Comparison of ENCODE assay signal across 1 cellular context in the genomic region with DNA sequence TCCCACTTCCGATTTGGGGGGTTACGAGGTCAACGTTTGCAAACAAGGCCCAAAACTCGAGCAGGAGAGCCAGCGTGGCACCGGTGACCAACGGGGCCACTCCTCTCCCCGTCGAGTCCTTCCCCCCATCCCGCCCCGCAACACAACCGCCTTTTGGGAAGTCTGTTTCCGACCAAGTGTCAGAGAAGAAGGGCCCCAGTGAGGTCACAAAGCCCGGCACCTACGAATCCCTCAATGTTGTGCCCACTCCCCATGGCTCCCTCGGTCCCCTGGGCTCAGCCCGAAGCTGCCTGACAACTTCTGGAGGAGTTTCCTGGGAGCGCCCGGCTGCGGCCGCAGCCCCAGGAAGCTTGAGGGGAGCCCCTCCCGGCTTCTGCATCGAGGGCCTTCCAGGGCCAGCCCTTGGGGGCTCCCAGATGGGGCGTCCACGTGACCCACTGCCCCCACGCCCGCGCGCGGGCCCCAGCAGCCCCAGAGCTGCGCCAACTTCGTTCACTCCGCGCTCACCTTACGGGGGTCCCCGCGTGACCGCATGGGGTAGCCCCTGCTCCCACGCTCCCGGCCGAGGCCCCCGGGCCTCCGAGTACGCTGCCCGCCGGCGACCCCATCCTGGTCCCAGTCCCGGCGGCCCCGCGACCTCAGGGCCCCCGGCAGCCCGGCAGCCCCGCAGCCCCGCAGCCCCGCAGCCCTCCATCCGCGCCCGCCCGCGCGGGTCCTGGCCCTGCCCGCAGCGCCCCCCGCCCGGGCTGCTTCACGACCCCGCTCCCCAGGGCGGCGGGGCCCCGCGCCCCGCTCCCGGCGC.
TF ChIP-seq lines count a peak whose summit lies in the region.

No MANE protein-coding gene starts in this region.

TF ChIP-seq in K562, 482 proteins besides CTCF, POLR2A, EP300 and RAD21 (continued from another document and continues in another):
- TF ChIP-seq, protein P1, sequence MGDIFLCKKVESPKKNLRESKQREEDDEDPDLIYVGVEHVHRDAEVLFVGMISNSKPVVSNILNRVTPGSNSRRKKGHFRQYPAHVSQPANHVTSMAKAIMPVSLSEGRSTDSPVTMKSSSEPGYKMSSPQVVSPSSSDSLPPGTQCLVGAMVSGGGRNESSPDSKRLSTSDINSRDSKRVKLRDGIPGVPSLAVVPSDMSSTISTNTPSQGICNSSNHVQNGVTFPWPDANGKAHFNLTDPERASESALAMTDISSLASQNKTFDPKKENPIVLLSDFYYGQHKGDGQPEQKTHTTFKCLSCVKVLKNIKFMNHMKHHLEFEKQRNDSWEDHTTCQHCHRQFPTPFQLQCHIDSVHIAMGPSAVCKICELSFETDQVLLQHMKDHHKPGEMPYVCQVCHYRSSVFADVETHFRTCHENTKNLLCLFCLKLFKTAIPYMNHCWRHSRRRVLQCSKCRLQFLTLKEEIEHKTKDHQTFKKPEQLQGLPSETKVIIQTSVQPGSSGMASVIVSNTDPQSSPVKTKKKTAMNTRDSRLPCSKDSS (IDR thresholded peaks at IDR 0.05; ENCODE audit: low read depth, partially characterized antibody), result no peak
- TF ChIP-seq ETV6 (IDR thresholded peaks at IDR 0.05; ENCODE audit: borderline replicate concordance in 1 of 2, low read depth in 2 of 2, low read length in 1 of 2), result no peak
- no peak for TF ChIP-seq ETV6 (CRISPR knock-in tag; IDR thresholded peaks at IDR 0.05; ENCODE audit: borderline replicate concordance)
- TF ChIP-seq, protein P2, sequence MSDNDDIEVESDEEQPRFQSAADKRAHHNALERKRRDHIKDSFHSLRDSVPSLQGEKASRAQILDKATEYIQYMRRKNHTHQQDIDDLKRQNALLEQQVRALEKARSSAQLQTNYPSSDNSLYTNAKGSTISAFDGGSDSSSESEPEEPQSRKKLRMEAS (CRISPR knock-in tag; IDR thresholded peaks at IDR 0.05), result peak; percentile 26; the same call in 1 of the 2 replicates
- no peak for TF ChIP-seq ZNF253 (CRISPR knock-in tag; conservative IDR thresholded peaks at IDR 0.05)
- TF ChIP-seq, protein P3, sequence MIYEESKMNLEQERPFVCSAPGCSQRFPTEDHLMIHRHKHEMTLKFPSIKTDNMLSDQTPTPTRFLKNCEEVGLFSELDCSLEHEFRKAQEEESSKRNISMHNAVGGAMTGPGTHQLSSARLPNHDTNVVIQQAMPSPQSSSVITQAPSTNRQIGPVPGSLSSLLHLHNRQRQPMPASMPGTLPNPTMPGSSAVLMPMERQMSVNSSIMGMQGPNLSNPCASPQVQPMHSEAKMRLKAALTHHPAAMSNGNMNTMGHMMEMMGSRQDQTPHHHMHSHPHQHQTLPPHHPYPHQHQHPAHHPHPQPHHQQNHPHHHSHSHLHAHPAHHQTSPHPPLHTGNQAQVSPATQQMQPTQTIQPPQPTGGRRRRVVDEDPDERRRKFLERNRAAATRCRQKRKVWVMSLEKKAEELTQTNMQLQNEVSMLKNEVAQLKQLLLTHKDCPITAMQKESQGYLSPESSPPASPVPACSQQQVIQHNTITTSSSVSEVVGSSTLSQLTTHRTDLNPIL (CRISPR knock-in tag; IDR thresholded peaks at IDR 0.05), result no peak
- no peak for TF ChIP-seq DIDO1 (tag; IDR thresholded peaks at IDR 0.05; ENCODE audit: low read depth)
- TF ChIP-seq, protein P4, sequence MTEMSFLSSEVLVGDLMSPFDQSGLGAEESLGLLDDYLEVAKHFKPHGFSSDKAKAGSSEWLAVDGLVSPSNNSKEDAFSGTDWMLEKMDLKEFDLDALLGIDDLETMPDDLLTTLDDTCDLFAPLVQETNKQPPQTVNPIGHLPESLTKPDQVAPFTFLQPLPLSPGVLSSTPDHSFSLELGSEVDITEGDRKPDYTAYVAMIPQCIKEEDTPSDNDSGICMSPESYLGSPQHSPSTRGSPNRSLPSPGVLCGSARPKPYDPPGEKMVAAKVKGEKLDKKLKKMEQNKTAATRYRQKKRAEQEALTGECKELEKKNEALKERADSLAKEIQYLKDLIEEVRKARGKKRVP (CRISPR knock-in tag; IDR thresholded peaks at IDR 0.05), result no peak
- TF ChIP-seq SIN3B (IDR thresholded peaks at IDR 0.05; ENCODE audit: low read depth), result no peak
- TF ChIP-seq FOXK1 (CRISPR knock-in tag; IDR thresholded peaks at IDR 0.05; ENCODE audit: borderline replicate concordance), result 0 out of 2 replicates have a peak, but pooled peaks have one; percentile 36
- no peak for TF ChIP-seq GATAD2A (IDR thresholded peaks at IDR 0.05)
- no peak for TF ChIP-seq CBX3 (IDR thresholded peaks at IDR 0.05; ENCODE audit: borderline replicate concordance in 1 of 2, low read length in 2 of 2)
- TF ChIP-seq, protein P5, sequence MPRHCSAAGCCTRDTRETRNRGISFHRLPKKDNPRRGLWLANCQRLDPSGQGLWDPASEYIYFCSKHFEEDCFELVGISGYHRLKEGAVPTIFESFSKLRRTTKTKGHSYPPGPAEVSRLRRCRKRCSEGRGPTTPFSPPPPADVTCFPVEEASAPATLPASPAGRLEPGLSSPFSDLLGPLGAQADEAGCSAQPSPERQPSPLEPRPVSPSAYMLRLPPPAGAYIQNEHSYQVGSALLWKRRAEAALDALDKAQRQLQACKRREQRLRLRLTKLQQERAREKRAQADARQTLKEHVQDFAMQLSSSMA (CRISPR knock-in tag; IDR thresholded peaks at IDR 0.05), result no peak
- no peak for TF ChIP-seq ZNF239 (CRISPR knock-in tag; IDR thresholded peaks at IDR 0.05)
- TF ChIP-seq, protein P6, sequence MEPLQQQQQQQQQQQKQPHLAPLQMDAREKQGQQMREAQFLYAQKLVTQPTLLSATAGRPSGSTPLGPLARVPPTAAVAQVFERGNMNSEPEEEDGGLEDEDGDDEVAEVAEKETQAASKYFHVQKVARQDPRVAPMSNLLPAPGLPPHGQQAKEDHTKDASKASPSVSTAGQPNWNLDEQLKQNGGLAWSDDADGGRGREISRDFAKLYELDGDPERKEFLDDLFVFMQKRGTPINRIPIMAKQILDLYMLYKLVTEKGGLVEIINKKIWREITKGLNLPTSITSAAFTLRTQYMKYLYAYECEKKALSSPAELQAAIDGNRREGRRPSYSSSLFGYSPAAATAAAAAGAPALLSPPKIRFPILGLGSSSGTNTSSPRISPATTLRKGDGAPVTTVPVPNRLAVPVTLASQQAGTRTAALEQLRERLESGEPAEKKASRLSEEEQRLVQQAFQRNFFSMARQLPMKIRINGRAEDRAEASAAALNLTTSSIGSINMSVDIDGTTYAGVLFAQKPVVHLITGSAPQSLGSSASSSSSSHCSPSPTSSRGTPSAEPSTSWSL (CRISPR knock-in tag; IDR thresholded peaks at IDR 0.05; ENCODE audit: borderline replicate concordance), result no peak
- no peak for TF ChIP-seq SMARCA4 (IDR thresholded peaks at IDR 0.05)
- TF ChIP-seq, protein P7, sequence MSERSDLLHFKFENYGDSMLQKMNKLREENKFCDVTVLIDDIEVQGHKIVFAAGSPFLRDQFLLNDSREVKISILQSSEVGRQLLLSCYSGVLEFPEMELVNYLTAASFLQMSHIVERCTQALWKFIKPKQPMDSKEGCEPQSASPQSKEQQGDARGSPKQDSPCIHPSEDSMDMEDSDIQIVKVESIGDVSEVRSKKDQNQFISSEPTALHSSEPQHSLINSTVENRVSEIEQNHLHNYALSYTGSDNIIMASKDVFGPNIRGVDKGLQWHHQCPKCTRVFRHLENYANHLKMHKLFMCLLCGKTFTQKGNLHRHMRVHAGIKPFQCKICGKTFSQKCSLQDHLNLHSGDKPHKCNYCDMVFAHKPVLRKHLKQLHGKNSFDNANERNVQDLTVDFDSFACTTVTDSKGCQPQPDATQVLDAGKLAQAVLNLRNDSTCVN (CRISPR knock-in tag; IDR thresholded peaks at IDR 0.05), result no peak
- no peak for TF ChIP-seq NFE2L1 (tag; IDR thresholded peaks at IDR 0.05; ENCODE audit: borderline replicate concordance, low read depth)
- TF ChIP-seq POU5F1 (IDR thresholded peaks at IDR 0.05; ENCODE audit: borderline replicate concordance, low read depth, low read length, partially characterized antibody), result no peak
- TF ChIP-seq, protein P8, sequence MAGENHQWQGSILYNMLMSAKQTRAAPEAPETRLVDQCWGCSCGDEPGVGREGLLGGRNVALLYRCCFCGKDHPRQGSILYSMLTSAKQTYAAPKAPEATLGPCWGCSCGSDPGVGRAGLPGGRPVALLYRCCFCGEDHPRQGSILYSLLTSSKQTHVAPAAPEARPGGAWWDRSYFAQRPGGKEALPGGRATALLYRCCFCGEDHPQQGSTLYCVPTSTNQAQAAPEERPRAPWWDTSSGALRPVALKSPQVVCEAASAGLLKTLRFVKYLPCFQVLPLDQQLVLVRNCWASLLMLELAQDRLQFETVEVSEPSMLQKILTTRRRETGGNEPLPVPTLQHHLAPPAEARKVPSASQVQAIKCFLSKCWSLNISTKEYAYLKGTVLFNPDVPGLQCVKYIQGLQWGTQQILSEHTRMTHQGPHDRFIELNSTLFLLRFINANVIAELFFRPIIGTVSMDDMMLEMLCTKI (IDR thresholded peaks at IDR 0.05; ENCODE audit: partially characterized antibody), result no peak
- peak in 1 of 2 experiments; percentile 26; a peak in 1 of 4 replicates for TF ChIP-seq SIN3A (IDR thresholded peaks at IDR 0.05; ENCODE audit: borderline replicate concordance in 2 of 2, control insufficient read depth in 1 of 2, low read depth in 2 of 2, low read length in 2 of 2)
- TF ChIP-seq POLR3A (IDR thresholded peaks at IDR 0.05; ENCODE audit: borderline replicate concordance, extremely low read depth, insufficient read depth, insufficient read length), result no peak
- TF ChIP-seq FOS (IDR thresholded peaks at IDR 0.05; ENCODE audit: extremely low read depth, insufficient read length), result no peak
- TF ChIP-seq PCBP1 (IDR thresholded peaks at IDR 0.05; ENCODE audit: low read depth, low read length, poor library complexity, severe bottlenecking), result peak; percentile 11
- no peak for TF ChIP-seq NR2C1 (IDR thresholded peaks at IDR 0.05)
- no peak for TF ChIP-seq NR2C1 (tag; IDR thresholded peaks at IDR 0.05)
- TF ChIP-seq PYGO2 (tag; IDR thresholded peaks at IDR 0.05), result no peak
- no peak for TF ChIP-seq BHLHE40 (IDR thresholded peaks at IDR 0.05; ENCODE audit: low read length)
- TF ChIP-seq JUND (IDR thresholded peaks at IDR 0.05; ENCODE audit: borderline replicate concordance, low read depth, low read length), result no peak
- TF ChIP-seq JUND (tag; IDR thresholded peaks at IDR 0.05; ENCODE audit: borderline replicate concordance, low read depth, low read length), result no peak
- TF ChIP-seq SPI1 (IDR thresholded peaks at IDR 0.05; ENCODE audit: borderline replicate concordance, low read depth, low read length), result no peak
- no peak for TF ChIP-seq CHD2 (IDR thresholded peaks at IDR 0.05; ENCODE audit: low read depth, low read length)
- peak; percentile 36 for TF ChIP-seq KDM5B (IDR thresholded peaks at IDR 0.05; ENCODE audit: insufficient replicate concordance, low read depth, low read length)
- TF ChIP-seq ZFX (CRISPR knock-in tag; IDR thresholded peaks at IDR 0.05), result peak; percentile 55
- TF ChIP-seq ZNF384 (IDR thresholded peaks at IDR 0.05; ENCODE audit: low read depth, low read length), result 0 out of 2 replicates have a peak, but pooled peaks have one; percentile 1
- no peak for TF ChIP-seq ZKSCAN8 (CRISPR knock-in tag; IDR thresholded peaks at IDR 0.05)
- TF ChIP-seq, protein P9, sequence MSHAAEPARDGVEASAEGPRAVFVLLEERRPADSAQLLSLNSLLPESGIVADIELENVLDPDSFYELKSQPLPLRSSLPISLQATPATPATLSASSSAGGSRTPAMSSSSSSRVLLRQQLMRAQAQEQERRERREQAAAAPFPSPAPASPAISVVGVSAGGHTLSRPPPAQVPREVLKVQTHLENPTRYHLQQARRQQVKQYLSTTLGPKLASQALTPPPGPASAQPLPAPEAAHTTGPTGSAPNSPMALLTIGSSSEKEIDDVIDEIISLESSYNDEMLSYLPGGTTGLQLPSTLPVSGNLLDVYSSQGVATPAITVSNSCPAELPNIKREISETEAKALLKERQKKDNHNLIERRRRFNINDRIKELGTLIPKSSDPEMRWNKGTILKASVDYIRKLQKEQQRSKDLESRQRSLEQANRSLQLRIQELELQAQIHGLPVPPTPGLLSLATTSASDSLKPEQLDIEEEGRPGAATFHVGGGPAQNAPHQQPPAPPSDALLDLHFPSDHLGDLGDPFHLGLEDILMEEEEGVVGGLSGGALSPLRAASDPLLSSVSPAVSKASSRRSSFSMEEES (CRISPR knock-in tag; IDR thresholded peaks at IDR 0.05), result peak; percentile 31; the same call in 1 of the 2 replicates
- TF ChIP-seq POLR3G (IDR thresholded peaks at IDR 0.05; ENCODE audit: extremely low read depth, insufficient read length, insufficient replicate concordance), result no peak
- no peak for TF ChIP-seq HNRNPK (IDR thresholded peaks at IDR 0.05; ENCODE audit: low read depth, low read length, poor library complexity, severe bottlenecking)
- TF ChIP-seq HNRNPLL (IDR thresholded peaks at IDR 0.05; ENCODE audit: low read depth, low read length, poor library complexity, severe bottlenecking), result peak; percentile 38
- TF ChIP-seq, protein P10, sequence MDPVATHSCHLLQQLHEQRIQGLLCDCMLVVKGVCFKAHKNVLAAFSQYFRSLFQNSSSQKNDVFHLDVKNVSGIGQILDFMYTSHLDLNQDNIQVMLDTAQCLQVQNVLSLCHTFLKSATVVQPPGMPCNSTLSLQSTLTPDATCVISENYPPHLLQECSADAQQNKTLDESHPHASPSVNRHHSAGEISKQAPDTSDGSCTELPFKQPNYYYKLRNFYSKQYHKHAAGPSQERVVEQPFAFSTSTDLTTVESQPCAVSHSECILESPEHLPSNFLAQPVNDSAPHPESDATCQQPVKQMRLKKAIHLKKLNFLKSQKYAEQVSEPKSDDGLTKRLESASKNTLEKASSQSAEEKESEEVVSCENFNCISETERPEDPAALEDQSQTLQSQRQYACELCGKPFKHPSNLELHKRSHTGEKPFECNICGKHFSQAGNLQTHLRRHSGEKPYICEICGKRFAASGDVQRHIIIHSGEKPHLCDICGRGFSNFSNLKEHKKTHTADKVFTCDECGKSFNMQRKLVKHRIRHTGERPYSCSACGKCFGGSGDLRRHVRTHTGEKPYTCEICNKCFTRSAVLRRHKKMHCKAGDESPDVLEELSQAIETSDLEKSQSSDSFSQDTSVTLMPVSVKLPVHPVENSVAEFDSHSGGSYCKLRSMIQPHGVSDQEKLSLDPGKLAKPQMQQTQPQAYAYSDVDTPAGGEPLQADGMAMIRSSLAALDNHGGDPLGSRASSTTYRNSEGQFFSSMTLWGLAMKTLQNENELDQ (CRISPR knock-in tag; IDR thresholded peaks at IDR 0.05; ENCODE audit: borderline replicate concordance), result no peak
- TF ChIP-seq, protein P11, sequence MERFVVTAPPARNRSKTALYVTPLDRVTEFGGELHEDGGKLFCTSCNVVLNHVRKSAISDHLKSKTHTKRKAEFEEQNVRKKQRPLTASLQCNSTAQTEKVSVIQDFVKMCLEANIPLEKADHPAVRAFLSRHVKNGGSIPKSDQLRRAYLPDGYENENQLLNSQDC (CRISPR knock-in tag; IDR thresholded peaks at IDR 0.05), result no peak
- no peak for TF ChIP-seq ZNF134 (CRISPR knock-in tag; conservative IDR thresholded peaks at IDR 0.05)
- TF ChIP-seq ZBTB7A (IDR thresholded peaks at IDR 0.05; ENCODE audit: borderline replicate concordance, control insufficient read depth, low read depth, low read length), result peak; percentile 81; the same call in 1 of the 2 replicates
